In genomic region chr7:100538348-100538653, GRCh38 we compare ENCODE assay signal across 8 cellular contexts. TPM values are rescaled to one million over a fixed set of nuclear protein-coding genes. Genes with fewer than 3 reads are reported as not detected.
DNase-seq lines count a peak whose midpoint lies in the region; ATAC-seq, FAIRE-seq and TF ChIP-seq lines count a peak whose summit lies in the region.

No MANE protein-coding gene starts in this region.

- no peak for TF ChIP-seq POLR2A in H54 (IDR thresholded peaks at IDR 0.05; ENCODE audit: low read depth, low read length)

- no peaks in the 10 kb centered on the region for H3K27me3 ChIP-seq in right cardiac atrium (ENCODE audit: control insufficient read depth, insufficient read depth)

- 8% methylated on average over 8 of the region's 8 CpGs for WGBS in right cardiac atrium

- H3K27ac Mint-ChIP-seq in T-helper 1 cell treated with Interleukin-12 subunit alpha and Interleukin-12 subunit beta and Interleukin-4 antibody, amounts not matched to agents 30 μg/mL and 1 μg/mL, for 36 hours: peak overlapping the region; percentile 71
- peak overlapping the region; percentile 29 to 97 for H3K27ac Mint-ChIP-seq in stimulated activated naive CD8-positive, alpha-beta T cell treated with anti-CD3 and anti-CD28 coated beads, Interleukin-15, amount 100 ng/mL, for 72 hours

- peak overlapping the region; percentile 52 for H3K4me3 ChIP-seq in WI38 (ENCODE audit: low read depth, low read length)
- H3K4me3 ChIP-seq in right cardiac atrium (ENCODE audit: low read length): peak overlapping the region; percentile 12

- H3K9me3 ChIP-seq in right cardiac atrium (ENCODE audit: control insufficient read depth, low read length): no peaks in the 10 kb centered on the region

- no peak for FAIRE-seq in H54 (lab: Jason Lieb, UNC)

- peaks cover 6% of the 10 kb centered on the region for H3K36me3 Mint-ChIP-seq in T-helper 1 cell treated with Interleukin-12 subunit alpha and Interleukin-12 subunit beta and Interleukin-4 antibody, amounts not matched to agents 30 μg/mL and 1 μg/mL, for 36 hours (ENCODE audit: low read depth)

- in situ Hi-C loops in G401 (cut with HindIII; ENCODE audit: low sequenced_read_pairs): no loop called here

- H3K27me3 Mint-ChIP-seq in T-helper 1 cell treated with Interleukin-12 subunit alpha and Interleukin-12 subunit beta and Interleukin-4 antibody, amounts not matched to agents 30 μg/mL and 1 μg/mL, for 36 hours (ENCODE audit: low read depth): no peaks in the 10 kb centered on the region
- H3K27me3 Mint-ChIP-seq in stimulated activated naive CD8-positive, alpha-beta T cell treated with anti-CD3 and anti-CD28 coated beads, Interleukin-15, amount 100 ng/mL, for 72 hours: no peaks in the 10 kb centered on the region

- intact Hi-C loops in right cardiac atrium (cut with DNase I): no loop called here

- H3K9me3 Mint-ChIP-seq in T-helper 1 cell treated with Interleukin-12 subunit alpha and Interleukin-12 subunit beta and Interleukin-4 antibody, amounts not matched to agents 30 μg/mL and 1 μg/mL, for 36 hours: no peaks in the 10 kb centered on the region
- H3K9me3 Mint-ChIP-seq in stimulated activated naive CD8-positive, alpha-beta T cell treated with anti-CD3 and anti-CD28 coated beads, Interleukin-15, amount 100 ng/mL, for 72 hours: no peaks in the 10 kb centered on the region

- TF ChIP-seq CTCF in WI38 (IDR thresholded peaks at IDR 0.05; ENCODE audit: low read depth, low read length): no peak

- ATAC-seq in right cardiac atrium: no peak
- ATAC-seq in stimulated activated naive CD8-positive, alpha-beta T cell treated with anti-CD3 and anti-CD28 coated beads, Interleukin-15, amount 100 ng/mL, for 72 hours: no peak

- DNase-seq in T-helper 1 cell (no peak), right cardiac atrium (no peak), HPDE6-E6E7 (ENCODE audit: extremely low spot score) (no peak), H54 (ENCODE audit: insufficient read length, low spot score) (no peak), G401 (ENCODE audit: low spot score) (no peak)
- no peak for DNase-seq in stimulated activated naive CD8-positive, alpha-beta T cell treated with anti-CD3 and anti-CD28 coated beads, Interleukin-15, amount 100 ng/mL, for 72 hours

- peak overlapping the region; percentile 41 for H3K27ac ChIP-seq in right cardiac atrium (ENCODE audit: low read length)

- H3K4me1 Mint-ChIP-seq in T-helper 1 cell treated with Interleukin-12 subunit alpha and Interleukin-12 subunit beta and Interleukin-4 antibody, amounts not matched to agents 30 μg/mL and 1 μg/mL, for 36 hours (ENCODE audit: low read depth): peaks cover 33% of the 10 kb centered on the region
- peaks cover 48% of the 10 kb centered on the region for H3K4me1 Mint-ChIP-seq in stimulated activated naive CD8-positive, alpha-beta T cell treated with anti-CD3 and anti-CD28 coated beads, Interleukin-15, amount 100 ng/mL, for 72 hours

- peaks cover 4% of the 10 kb centered on the region for H3K4me1 ChIP-seq in right cardiac atrium (ENCODE audit: control insufficient read depth, insufficient read depth, low read length)

- H3K4me3 Mint-ChIP-seq in T-helper 1 cell treated with Interleukin-12 subunit alpha and Interleukin-12 subunit beta and Interleukin-4 antibody, amounts not matched to agents 30 μg/mL and 1 μg/mL, for 36 hours: peak overlapping the region; percentile 98
- H3K4me3 Mint-ChIP-seq in stimulated activated naive CD8-positive, alpha-beta T cell treated with anti-CD3 and anti-CD28 coated beads, Interleukin-15, amount 100 ng/mL, for 72 hours: peak overlapping the region; percentile 85 to 97

RNA-seq across cellular contexts. Expression of gene AGFG2, which starts 0.7 kb away (rescaled TPM):
- 10 to 100 TPM; 18.4 to 26.3 (median 23.1) TPM for total RNA-seq in right cardiac atrium
- 17.3 TPM for polyA plus RNA-seq in right cardiac atrium
- total RNA-seq in G401 (2014; rRNA removed; shearing (Covaris generic)): 42.3 and 47.0 TPM in 2 replicates

RNA-seq across cellular contexts. Expression of gene SAP25, which starts 35.4 kb away (rescaled TPM):
- 1 to 10 TPM in 2 of 4 donors, under 1 TPM in 1, not detected in 1; 0.81 to 1.4 (median 1.3) TPM for total RNA-seq in right cardiac atrium
- polyA plus RNA-seq in right cardiac atrium: 0.79 TPM
- total RNA-seq in G401 (2014; rRNA removed; shearing (Covaris generic)): not detected in 2 replicates

RNA-seq across cellular contexts. Expression of gene LRCH4, which starts 47.6 kb away (rescaled TPM):
- 10 to 100 TPM; 29.0 to 36.0 (median 32.4) TPM for total RNA-seq in right cardiac atrium
- 33.4 TPM for polyA plus RNA-seq in right cardiac atrium
- 6.5 and 12.1 TPM in 2 replicates for total RNA-seq in G401 (2014; rRNA removed; shearing (Covaris generic))

RNA-seq across cellular contexts. Expression of gene FBXO24, which starts 47.8 kb away (rescaled TPM):
- total RNA-seq in right cardiac atrium: 1 to 10 TPM in 1 of 4 donors, under 1 TPM in 2, not detected in 1; 0.74 to 1.0 (median 0.76) TPM
- 0.27 TPM for polyA plus RNA-seq in right cardiac atrium
- total RNA-seq in G401 (2014; rRNA removed; shearing (Covaris generic)): 0.78 TPM in 1 of 2 replicates, not detected in the other

RNA-seq across cellular contexts. Expression of gene NYAP1, which starts 54.6 kb away (rescaled TPM):
- 1 to 10 TPM in 1 of 4 donors, under 1 TPM in 3; 0.39 to 1.1 (median 0.65) TPM for total RNA-seq in right cardiac atrium
- polyA plus RNA-seq in right cardiac atrium: 0.79 TPM
- 17.3 and 23.0 TPM in 2 replicates for total RNA-seq in G401 (2014; rRNA removed; shearing (Covaris generic))
